ENCODE assay signal across 15 cellular contexts in genomic region chr14:22509036-22509709, GRCh38.
A peak's percentile ranks its signal among the peaks of the same experiment; 100 is the strongest.
DNase-seq lines count a peak whose midpoint lies in the region; ATAC-seq, FAIRE-seq and TF ChIP-seq lines count a peak whose summit lies in the region.
"Had no signal": no experiment of that assay in that cellular context is flagged by ENCODE, and none has a peak within 500 bp of the region (broad histone marks: within the 10 kb centered on the region; RNA-seq: fewer than 3 reads in every experiment).

No MANE protein-coding gene starts in this region.

- H3K4me3 Mint-ChIP-seq in activated CD4-positive, alpha-beta T cell treated with anti-CD3 and anti-CD28 coated beads for 36 hours: peak overlapping the region; percentile 84
- H3K4me3 Mint-ChIP-seq in activated CD4-positive, alpha-beta memory T cell treated with anti-CD3 and anti-CD28 coated beads, Interleukin-2, amount 10 ng/mL, durations not matched to agents 7 days and 5 days: peak overlapping the region; percentile 83
- peak overlapping the region; percentile 79 to 94 (median 86) for H3K4me3 Mint-ChIP-seq in naive thymus-derived CD8-positive, alpha-beta T cell

- no peaks in the 10 kb centered on the region for H3K27me3 Mint-ChIP-seq in activated CD4-positive, alpha-beta T cell treated with anti-CD3 and anti-CD28 coated beads for 36 hours
- no peaks in the 10 kb centered on the region for H3K27me3 Mint-ChIP-seq in activated CD4-positive, alpha-beta memory T cell treated with anti-CD3 and anti-CD28 coated beads, Interleukin-2, amount 10 ng/mL, durations not matched to agents 7 days and 5 days
- no peaks in the 10 kb centered on the region for H3K27me3 Mint-ChIP-seq in naive thymus-derived CD8-positive, alpha-beta T cell

- no peak for ATAC-seq in activated CD4-positive, alpha-beta T cell treated with anti-CD3 and anti-CD28 coated beads for 36 hours
- no peak for ATAC-seq in naive thymus-derived CD8-positive, alpha-beta T cell
- no peak for ATAC-seq in HG03565 (IDR thresholded peaks at IDR 0.05; ENCODE audit: unreplicated experiment)
- ATAC-seq: K562 had no signal

- FAIRE-seq in GM12892 (lab: Jason Lieb, UNC): peak; percentile 97
- FAIRE-seq: A204.1, K562 had no signal

- POLR2A ChIA-PET in activated CD4-positive, alpha-beta T cell treated with anti-CD3 and anti-CD28 coated beads for 36 hours (lab: Charles Lee): interaction anchor here (0.6 to 2.7 kb wide), 8 partner anchors 9 to 80 kb away, joined by 3 to 34 read pairs (median 4); no protein-coding TSS in a partner anchor
- POLR2A ChIA-PET in activated CD4-positive, alpha-beta memory T cell treated with anti-CD3 and anti-CD28 coated beads, Interleukin-2, amount 10 ng/mL, durations not matched to agents 7 days and 5 days (lab: Charles Lee): interaction anchor here (0.5 to 41.9 kb wide), 15 partner anchors 3 to 657 kb away, joined by 3 to 1110 read pairs (median 4); partner anchors contain the start of gene DAD1
- POLR2A ChIA-PET in naive thymus-derived CD8-positive, alpha-beta T cell (lab: Charles Lee): interaction anchor here (1.0 to 34.2 kb wide), 11 partner anchors 11 to 512 kb away, joined by 3 to 760 read pairs (median 14); no protein-coding TSS in a partner anchor

- CTCF ChIA-PET in activated CD4-positive, alpha-beta T cell treated with anti-CD3 and anti-CD28 coated beads for 36 hours (lab: Charles Lee): interaction anchor here (0.7 to 4.7 kb wide), 10 partner anchors 10 to 590 kb away, joined by 3 to 25 read pairs (median 7); no protein-coding TSS in a partner anchor
- CTCF ChIA-PET in activated CD4-positive, alpha-beta memory T cell treated with anti-CD3 and anti-CD28 coated beads, Interleukin-2, amount 10 ng/mL, durations not matched to agents 7 days and 5 days (lab: Charles Lee): interaction anchor here (0.9 to 2.6 kb wide), 7 partner anchors 9 to 61 kb away, joined by 3 to 13 read pairs (median 5); no protein-coding TSS in a partner anchor

- TF ChIP-seq POLR2A in GM12892 (IDR thresholded peaks at IDR 0.05; ENCODE audit: low read depth, low read length): peak; percentile 77

- intact Hi-C loops in activated CD4-positive, alpha-beta T cell treated with anti-CD3 and anti-CD28 coated beads for 36 hours (cut with DNase I, micrococcal nuclease): loop anchor here (5.0 to 10.0 kb wide), 6 partner anchors 282 to 662 kb away; no protein-coding TSS in a partner anchor
- intact Hi-C loops in posterior cingulate gyrus (cut with DNase I): no loop called here

- DNase-seq in activated CD4-positive, alpha-beta T cell treated with anti-CD3 and anti-CD28 coated beads for 36 hours: no peak
- DNase-seq in activated CD4-positive, alpha-beta T cell treated with anti-CD3 and anti-CD28 coated beads, Interleukin-2, amount 50 U/mL, for 1 hour: no peak
- DNase-seq in GM12892 (ENCODE audit: insufficient read length) (no peak), posterior cingulate gyrus (no peak), NCI-H2196 (lab: John Stamatoyannopoulos, UW; ENCODE audit: unreplicated experiment) (no peak)
- no peak for DNase-seq in activated CD4-positive, alpha-beta memory T cell treated with anti-CD3 and anti-CD28 coated beads, Interleukin-2, amount 10 ng/mL, durations not matched to agents 7 days and 5 days
- no peak for DNase-seq in naive thymus-derived CD8-positive, alpha-beta T cell
- DNase-seq: aorta, foreskin fibroblast, NCI-H1436 treated with DMSO at 0.1 percent for 48 hours, NCI-H774, trophoblast cell had no signal

- peaks cover 46% of the 10 kb centered on the region for H3K4me1 Mint-ChIP-seq in activated CD4-positive, alpha-beta T cell treated with anti-CD3 and anti-CD28 coated beads for 36 hours
- H3K4me1 Mint-ChIP-seq in activated CD4-positive, alpha-beta memory T cell treated with anti-CD3 and anti-CD28 coated beads, Interleukin-2, amount 10 ng/mL, durations not matched to agents 7 days and 5 days: peaks cover 88% of the 10 kb centered on the region
- peaks cover 21 to 85% (median 79%) of the 10 kb centered on the region in 4 donors for H3K4me1 Mint-ChIP-seq in naive thymus-derived CD8-positive, alpha-beta T cell

- peak overlapping the region; percentile 98 for H3K27ac Mint-ChIP-seq in activated CD4-positive, alpha-beta T cell treated with anti-CD3 and anti-CD28 coated beads for 36 hours
- H3K27ac Mint-ChIP-seq in activated CD4-positive, alpha-beta memory T cell treated with anti-CD3 and anti-CD28 coated beads, Interleukin-2, amount 10 ng/mL, durations not matched to agents 7 days and 5 days: peak overlapping the region; percentile 90
- peak overlapping the region; percentile 86 to 99 (median 98) for H3K27ac Mint-ChIP-seq in naive thymus-derived CD8-positive, alpha-beta T cell

- peaks cover 94% of the 10 kb centered on the region for H3K36me3 Mint-ChIP-seq in activated CD4-positive, alpha-beta T cell treated with anti-CD3 and anti-CD28 coated beads for 36 hours (ENCODE audit: low read depth)
- H3K36me3 Mint-ChIP-seq in activated CD4-positive, alpha-beta memory T cell treated with anti-CD3 and anti-CD28 coated beads, Interleukin-2, amount 10 ng/mL, durations not matched to agents 7 days and 5 days (ENCODE audit: low read depth): peaks cover 95% of the 10 kb centered on the region
- H3K36me3 Mint-ChIP-seq in naive thymus-derived CD8-positive, alpha-beta T cell: peaks cover 16 to 90% (median 55%) of the 10 kb centered on the region in 3 donors

- no peaks in the 10 kb centered on the region for H3K9me3 Mint-ChIP-seq in activated CD4-positive, alpha-beta T cell treated with anti-CD3 and anti-CD28 coated beads for 36 hours (ENCODE audit: low read depth)
- no peaks in the 10 kb centered on the region for H3K9me3 Mint-ChIP-seq in activated CD4-positive, alpha-beta memory T cell treated with anti-CD3 and anti-CD28 coated beads, Interleukin-2, amount 10 ng/mL, durations not matched to agents 7 days and 5 days
- no peaks in the 10 kb centered on the region for H3K9me3 Mint-ChIP-seq in naive thymus-derived CD8-positive, alpha-beta T cell
